In genomic region chr12:121009744-121010143, GRCh38 we compare ENCODE assay signal across 2 cellular contexts.
TF ChIP-seq lines count a peak whose summit lies in the region.

No MANE protein-coding gene starts in this region.

TF ChIP-seq in H1, 55 proteins besides CTCF, POLR2A, EP300 and RAD21:
- TF ChIP-seq POLR2AphosphoS5 (IDR thresholded peaks at IDR 0.05; ENCODE audit: low read depth, low read length) (peak; percentile 52; the same call in 1 of the 2 replicates), CREB1 (IDR thresholded peaks at IDR 0.05) (no peak), TEAD4 (IDR thresholded peaks at IDR 0.05; ENCODE audit: low read depth, low read length) (peak; percentile 95)

TF ChIP-seq in neural cell, 6 proteins besides CTCF, POLR2A, EP300 and RAD21:
- TF ChIP-seq EZH2 (IDR thresholded peaks at IDR 0.05; ENCODE audit: borderline replicate concordance, insufficient read depth, low read length, poor library complexity, severe bottlenecking) (no peak), SMC3 (conservative IDR thresholded peaks at IDR 0.05; ENCODE audit: poor library complexity) (peak; percentile 69)
